In the genomic region with DNA sequence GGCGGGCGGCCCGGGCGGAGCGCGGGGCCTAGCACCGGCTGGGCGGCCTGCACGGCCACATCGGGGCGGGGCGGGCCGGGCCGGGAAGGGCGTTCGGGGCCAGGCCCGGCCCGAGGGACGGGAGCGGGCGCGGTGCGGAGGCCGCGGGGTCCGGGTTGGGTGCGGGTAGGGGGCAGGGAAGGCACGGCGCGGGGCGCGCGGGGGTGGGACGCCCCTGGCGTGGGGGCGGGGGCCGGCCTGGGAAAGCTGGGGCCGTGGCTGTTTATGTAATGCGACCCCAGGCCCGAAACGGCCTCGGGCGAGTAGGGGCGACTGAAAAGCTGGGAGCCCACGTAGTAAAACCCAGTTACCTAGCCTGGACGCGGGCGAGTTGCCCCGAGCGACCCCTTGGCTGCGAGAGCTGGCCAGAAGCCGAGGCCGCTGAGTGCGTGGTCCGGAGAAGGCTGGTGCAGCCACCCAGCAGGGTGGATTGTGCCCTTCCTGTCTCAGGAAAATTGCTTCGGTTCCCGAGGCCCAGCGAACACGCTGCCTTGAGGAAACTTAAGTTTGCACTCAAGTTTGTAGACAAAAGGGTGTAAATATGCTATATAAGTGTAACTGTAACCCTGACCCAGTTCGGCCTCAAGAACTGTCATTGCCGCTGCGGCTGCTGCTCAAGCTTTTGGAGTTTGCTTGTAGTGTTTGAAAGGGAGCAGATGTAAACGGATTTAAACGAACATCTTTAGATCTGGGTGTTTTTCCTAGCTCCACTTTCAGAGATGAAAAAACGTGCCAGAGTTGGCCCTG, we compare ENCODE assay signal across 8 cellular contexts. TPM values are rescaled to one million over a fixed set of nuclear protein-coding genes. Genes with fewer than 3 reads are reported as not detected.
A peak's percentile ranks its signal among the peaks of the same experiment; 100 is the strongest.
DNase-seq lines count a peak whose midpoint lies in the region; ATAC-seq and TF ChIP-seq lines count a peak whose summit lies in the region.

No MANE protein-coding gene starts in this region.

- ATAC-seq in GM18861 (IDR thresholded peaks at IDR 0.05; ENCODE audit: unreplicated experiment) (peak; percentile 29), HG03039 (IDR thresholded peaks at IDR 0.05; ENCODE audit: unreplicated experiment) (peak; percentile 32), RWPE2 (ENCODE audit: low read depth) (peak; percentile 28)

- H3K4me1 ChIP-seq in RWPE2 (ENCODE audit: insufficient read depth, poor library complexity, severe bottlenecking) (peaks cover 28% of the 10 kb centered on the region), iPS-18a (ENCODE audit: control insufficient read depth, low read depth, low read length) (peaks cover 19% of the 10 kb centered on the region), sigmoid colon (peaks cover 0 to 58% (median 45%) of the 10 kb centered on the region in 4 donors)

- DNase-seq in AG04450 (ENCODE audit: low read depth, low spot score) (no peak), RWPE2 (ENCODE audit: low spot score) (no peak), astrocyte of the spinal cord (ENCODE audit: low read depth, low spot score) (peak; percentile 42), sigmoid colon (peak; percentile 71), NCI-H2196 (lab: John Stamatoyannopoulos, UW; ENCODE audit: unreplicated experiment) (no peak)

- in situ Hi-C loops in astrocyte of the spinal cord (cut with HindIII; ENCODE audit: low sequenced_read_pairs) = no loop called here

- intact Hi-C loops in sigmoid colon (cut with DNase I) = loop anchor here (5.0 to 10.0 kb wide), 5 partner anchors 78 to 809 kb away; partner anchors contain the start of genes CASP6, GAR1, PLA2G12A and RPL34

- H3K27ac ChIP-seq in AG04450 (ENCODE audit: low read depth, low read length) (peak overlapping the region; percentile 69), RWPE2 (ENCODE audit: poor library complexity, severe bottlenecking) (peak overlapping the region; percentile 77), iPS-18a (ENCODE audit: low read length) (no peak overlapping the region), sigmoid colon (peak overlapping the region; percentile 87 to 94 (median 93))

- H3K9me3 ChIP-seq in AG04450 (ENCODE audit: control insufficient read depth, insufficient read depth, low read length) (no peaks in the 10 kb centered on the region), RWPE2 (ENCODE audit: severe bottlenecking) (no peaks in the 10 kb centered on the region), iPS-18a (ENCODE audit: control insufficient read depth, low read depth, low read length) (no peaks in the 10 kb centered on the region), sigmoid colon (no peaks in the 10 kb centered on the region)

- CTCF ChIA-PET in AG04450 (lab: Charles Lee) = interaction anchor here (0.6 to 2.9 kb wide), 30 partner anchors 9 to 1887 kb away, joined by 3 to 31 read pairs (median 5); partner anchors contain the start of genes CFI and RRH

- no peak for TF ChIP-seq POLR2A in sigmoid colon (IDR thresholded peaks at IDR 0.05)

- WGBS in sigmoid colon, 2 donors = 0 to 1% methylated on average over 65 of the region's 65 CpGs

- no peak for TF ChIP-seq EP300 in sigmoid colon (IDR thresholded peaks at IDR 0.05)

- POLR2A ChIA-PET in AG04450 (lab: Yijun Ruan, JAX) = no interaction called here

- H3K27me3 ChIP-seq in AG04450 (ENCODE audit: control insufficient read depth, insufficient read depth, low read length) = no peaks in the 10 kb centered on the region
- no peaks in the 10 kb centered on the region for H3K27me3 ChIP-seq in RWPE2 (ENCODE audit: insufficient read depth, poor library complexity, severe bottlenecking)
- no peaks in the 10 kb centered on the region for H3K27me3 ChIP-seq in iPS-18a (ENCODE audit: control insufficient read depth, insufficient read depth, low read length)
- no peaks in the 10 kb centered on the region for H3K27me3 ChIP-seq in sigmoid colon

- H3K36me3 ChIP-seq in RWPE2 (ENCODE audit: low read depth) = no peaks in the 10 kb centered on the region
- H3K36me3 ChIP-seq in iPS-18a (ENCODE audit: control insufficient read depth, low read depth, low read length) = no peaks in the 10 kb centered on the region
- H3K36me3 ChIP-seq in sigmoid colon = no peaks in the 10 kb centered on the region

- H3K4me3 ChIP-seq in AG04450 (ENCODE audit: low read depth, low read length) = peak overlapping the region; percentile 81
- H3K4me3 ChIP-seq in RWPE2 (ENCODE audit: severe bottlenecking) = peak overlapping the region; percentile 96
- peak overlapping the region; percentile 84 for H3K4me3 ChIP-seq in astrocyte of the spinal cord (ENCODE audit: low read depth, low read length)
- H3K4me3 ChIP-seq in iPS-18a (ENCODE audit: low read length) = peak overlapping the region; percentile 97
- peak overlapping the region; percentile 63 to 87 (median 80) for H3K4me3 ChIP-seq in sigmoid colon

- peak overlapping the region; percentile 73 for H3K9ac ChIP-seq in iPS-18a (ENCODE audit: low read length)

- TF ChIP-seq CTCF in AG04450 (IDR thresholded peaks at IDR 0.05; ENCODE audit: low read depth, low read length) (no peak), RWPE2 (IDR thresholded peaks at IDR 0.05; ENCODE audit: poor library complexity, severe bottlenecking) (no peak), astrocyte of the spinal cord (IDR thresholded peaks at IDR 0.05; ENCODE audit: low read depth, low read length) (no peak), sigmoid colon (IDR thresholded peaks at IDR 0.05) (no peak)

RNA-seq across cellular contexts. Expression of gene SEC24B, which starts 0.6 kb away (rescaled TPM):
- polyA plus RNA-seq in AG04450 (2011; rRNA removed) (45.1 and 55.9 TPM in 2 replicates), sigmoid colon (10 to 100 TPM in 2 of 3 donors, 1 to 10 TPM in 1; 9.7 to 12.0 (median 10.2) TPM)
- polyA minus RNA-seq in AG04450 (2011; rRNA and poly(A)+ RNA removed) = 86.4 and 110 TPM in 2 replicates
- total RNA-seq in sigmoid colon = 10 to 100 TPM; 35.3 to 41.8 (median 40.0) TPM

Comparison
In these comparisons a context has a peak if more than half of its experiments do, and no peak if none do; other contexts are left out.
1. DNase-seq: peak in astrocyte of the spinal cord (single experiment) and sigmoid colon (single experiment); none in AG04450 (single experiment), RWPE2 (single experiment) and NCI-H2196 (single experiment).
2. Peak in every context shown above with its lines, with median percentiles within 50 percentile points of each other: H3K4me3 ChIP-seq and ATAC-seq.